In the genomic region with DNA sequence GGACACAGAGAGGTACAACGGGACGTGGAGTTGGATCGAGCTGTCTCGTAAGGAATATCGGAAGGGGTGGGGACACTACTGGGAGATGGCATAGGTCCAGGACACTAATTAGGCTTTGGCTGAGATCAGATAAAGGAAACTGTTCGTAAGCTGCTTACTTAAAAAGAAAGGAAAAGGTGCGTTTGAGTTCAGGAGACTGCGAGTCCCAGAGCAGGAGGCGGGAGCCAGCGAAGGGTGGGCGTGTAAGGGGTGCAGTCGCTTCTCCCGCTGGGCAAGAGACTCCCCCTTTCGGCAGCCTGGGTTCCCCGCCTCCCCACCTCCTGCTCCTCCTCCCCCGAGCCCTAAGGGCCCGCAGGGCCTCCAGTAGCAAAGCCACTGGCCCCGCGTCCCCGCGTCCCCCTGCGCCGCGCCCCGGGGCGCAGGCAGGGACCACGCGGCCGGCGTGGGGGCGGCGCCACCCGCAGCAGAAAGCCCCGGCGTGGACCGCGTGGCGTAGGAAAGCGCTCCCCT, we compare ENCODE assay signal across 9 cellular contexts. TPM values are rescaled to one million over a fixed set of nuclear protein-coding genes. Genes with fewer than 3 reads are reported as not detected.
DNase-seq lines count a peak whose midpoint lies in the region; ATAC-seq and TF ChIP-seq lines count a peak whose summit lies in the region.
"Had no signal": no experiment of that assay in that cellular context is flagged by ENCODE, and none has a peak within 500 bp of the region (broad histone marks: within the 10 kb centered on the region; RNA-seq: fewer than 3 reads in every experiment).

No MANE protein-coding gene starts in this region.

- peak overlapping the region; percentile 99 for H3K4me2 ChIP-seq in trophoblast cell (ENCODE audit: low read length)

- no peak overlapping the region for H2BK5ac ChIP-seq in trophoblast cell (ENCODE audit: low read depth, low read length, poor library complexity)

- ATAC-seq in GM19395 (IDR thresholded peaks at IDR 0.05; ENCODE audit: unreplicated experiment) (peak; percentile 49), HG03457 (IDR thresholded peaks at IDR 0.05; ENCODE audit: unreplicated experiment) (peak; percentile 24)

- no peaks in the 10 kb centered on the region for H3K79me2 ChIP-seq in trophoblast cell (ENCODE audit: control insufficient read depth, insufficient read depth, low read length, poor library complexity)

- H3K27ac ChIP-seq in RWPE1, result peak overlapping the region; percentile 79
- no peak overlapping the region for H3K27ac ChIP-seq in cardiac muscle cell
- no peak overlapping the region for H3K27ac ChIP-seq in trophoblast cell (ENCODE audit: low read depth, low read length)
- H3K27ac ChIP-seq: epithelial cell of prostate had no signal

- H3K79me1 ChIP-seq in trophoblast cell (ENCODE audit: low read length), result no peaks in the 10 kb centered on the region

- peak overlapping the region; percentile 14 for H2AFZ ChIP-seq in trophoblast cell (ENCODE audit: insufficient read depth, low read length, poor library complexity)

- CTCF ChIA-PET in RWPE1 (lab: Yijun Ruan, JAX), result interaction anchor here (0.6 kb wide), 1 partner anchor 13 kb away, joined by 4 read pairs; no protein-coding TSS in a partner anchor

- H4K91ac ChIP-seq in trophoblast cell (ENCODE audit: low read depth, low read length), result no peak overlapping the region

- peak; percentile 78 for DNase-seq in CMK (ENCODE audit: low read depth)
- DNase-seq in RWPE1 (ENCODE audit: low spot score), result peak; percentile 58
- DNase-seq in activated naive CD4-positive, alpha-beta T cell treated with anti-CD3 and anti-CD28 coated beads, Interleukin-2, amount 50 U/mL, for 16 hours, result peak; percentile 54
- DNase-seq in cardiac muscle cell (ENCODE audit: low read depth in 1 of 2, low spot score in 1 of 2), result peak; percentile 32 to 38
- DNase-seq in trophoblast cell, result no peak
- no peak for DNase-seq in cerebellum (ENCODE audit: low spot score)

- no peak overlapping the region for H3K14ac ChIP-seq in trophoblast cell (ENCODE audit: low read length)

- H2BK120ac ChIP-seq in trophoblast cell (ENCODE audit: insufficient read depth, low read length, poor library complexity), result no peak overlapping the region

- TF ChIP-seq CTCF in RWPE1 (conservative IDR thresholded peaks at IDR 0.05; ENCODE audit: low read depth) (0 out of 2 replicates have a peak, but pooled peaks have one; percentile 14), cardiac muscle cell (IDR thresholded peaks at IDR 0.05; ENCODE audit: low read depth, low read length) (peak; percentile 21)

- H3K4me3 ChIP-seq in cardiac muscle cell (peak overlapping the region; percentile 76), trophoblast cell (ENCODE audit: low read depth, low read length) (peak overlapping the region; percentile 72)

- no peak overlapping the region for H2BK12ac ChIP-seq in trophoblast cell (ENCODE audit: low read length)

- H3K36me3 ChIP-seq in cardiac muscle cell, result no peaks in the 10 kb centered on the region
- no peaks in the 10 kb centered on the region for H3K36me3 ChIP-seq in trophoblast cell (ENCODE audit: control insufficient read depth in 1 of 2, insufficient read depth in 2 of 2, low read length in 2 of 2)

- no peak overlapping the region for H3K9ac ChIP-seq in trophoblast cell (ENCODE audit: low read length)

- H3K4me1 ChIP-seq in cardiac muscle cell (ENCODE audit: low read depth), result no peaks in the 10 kb centered on the region
- H3K4me1 ChIP-seq in trophoblast cell (ENCODE audit: control insufficient read depth in 1 of 2, insufficient read depth in 2 of 2, low read length in 2 of 2), result peaks cover 3 to 13% of the 10 kb centered on the region in 2 experiments

- no peak overlapping the region for H4K12ac ChIP-seq in trophoblast cell (ENCODE audit: low read depth, low read length)

- no CpG with 5 or more reads among the region's 39 CpGs for WGBS in trophoblast cell (ENCODE audit: extremely low coverage, insufficient coverage, insufficient read length)

- no peak overlapping the region for H3K4ac ChIP-seq in trophoblast cell (ENCODE audit: low read depth, low read length)

- POLR2A ChIA-PET in RWPE1 (lab: Yijun Ruan, JAX; ENCODE audit: low non-redundant PET), result no interaction called here

- H2AK5ac ChIP-seq in trophoblast cell (ENCODE audit: low read length), result no peak overlapping the region

- H3K18ac ChIP-seq in trophoblast cell (ENCODE audit: low read length), result no peak overlapping the region

- H4K8ac ChIP-seq in trophoblast cell (ENCODE audit: low read depth, low read length), result peak overlapping the region; percentile 25

- H3K23ac ChIP-seq in trophoblast cell (ENCODE audit: low read length), result no peak overlapping the region

- no peaks in the 10 kb centered on the region for H3K9me3 ChIP-seq in cardiac muscle cell (ENCODE audit: low read depth)
- H3K9me3 ChIP-seq in trophoblast cell (ENCODE audit: insufficient read depth, low read depth, low read length), result peaks cover 2% of the 10 kb centered on the region

- H3K27me3 ChIP-seq in cardiac muscle cell (peaks cover 3% of the 10 kb centered on the region), trophoblast cell (ENCODE audit: insufficient read depth, low read length) (no peaks in the 10 kb centered on the region)

RNA-seq across cellular contexts. Expression of gene ABCC4, which starts 0.6 kb away (rescaled TPM):
- total RNA-seq in cardiac muscle cell (2.0 and 5.0 TPM in 2 replicates), cerebellum (8.3 TPM)
- 1.6 and 2.4 TPM in 2 replicates for polyA plus RNA-seq in cardiac muscle cell
- 0.64 and 0.71 TPM in 2 replicates for polyA plus RNA-seq in trophoblast cell (2013)

Comparison
In these comparisons a context has a peak if more than half of its experiments do, and no peak if none do; other contexts are left out.
1. DNase-seq: peak in CMK (single experiment), RWPE1 (single experiment), activated naive CD4-positive, alpha-beta T cell treated with anti-CD3 and anti-CD28 coated beads, Interleukin-2, amount 50 U/mL, for 16 hours (single experiment) and cardiac muscle cell (2 of 2); none in trophoblast cell (0 of 2) and cerebellum (single experiment).